ENCODE assay signal across 14 cellular contexts in the genomic region with DNA sequence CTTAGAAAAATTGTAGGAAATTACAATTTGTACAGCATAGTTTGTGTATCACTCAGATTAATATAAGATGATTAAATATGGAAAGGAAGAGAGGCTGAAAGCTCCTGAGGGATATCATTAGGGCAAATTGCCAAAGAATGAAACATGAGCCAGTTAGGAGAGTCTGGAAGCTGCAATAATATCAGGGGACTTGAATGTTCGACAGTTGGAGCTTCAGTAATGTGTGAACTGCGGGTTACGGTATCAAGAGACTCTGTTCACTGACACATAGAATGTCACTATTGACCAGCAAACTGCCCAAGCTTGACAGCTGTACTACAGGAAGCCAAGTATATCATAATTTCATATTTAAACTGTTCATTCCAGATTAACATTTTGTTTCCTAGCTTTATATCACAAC.
DNase-seq lines count a peak whose midpoint lies in the region; ATAC-seq and TF ChIP-seq lines count a peak whose summit lies in the region.
"Had no signal": no experiment of that assay in that cellular context is flagged by ENCODE, and none has a peak within 500 bp of the region (broad histone marks: within the 10 kb centered on the region; RNA-seq: fewer than 3 reads in every experiment).

No MANE protein-coding gene starts in this region.

- H3K4me2 ChIP-seq in neural progenitor cell, result no peak overlapping the region

- DNase-seq in AG10803 (ENCODE audit: low read depth) (peak; percentile 3), NCI-H1105 treated with DMSO at 0.1 percent for 48 hours (lab: John Stamatoyannopoulos, UW) (peak; percentile 94), NCI-H82 (lab: John Stamatoyannopoulos, UW) (peak; percentile 85), fibroblast of the aortic adventitia (ENCODE audit: low read depth) (peak; percentile 48), T-helper 17 cell (no peak), neural progenitor cell (ENCODE audit: low spot score) (no peak), Peyer's patch (no peak)
- no peak for DNase-seq in activated naive CD4-positive, alpha-beta T cell treated with Interleukin-2 at 50 U/mL for 16 hours
- DNase-seq: activated CD4-positive, alpha-beta T cell treated with anti-CD3 and anti-CD28 coated beads for 48 hours; activated T-cell treated with anti-CD3 and anti-CD28 coated beads, Interleukin-2, amount 50 U/mL, for 48 hours; dorsolateral prefrontal cortex; stimulated activated CD8-positive, alpha-beta memory T cell treated with anti-CD3 and anti-CD28 coated beads, Interleukin-4, amount 100 ng/mL, for 48 hours had no signal

- H3K4me1 Mint-ChIP-seq in T-helper 17 cell, result peaks cover 6% of the 10 kb centered on the region
- peaks cover 6% of the 10 kb centered on the region for H3K4me1 Mint-ChIP-seq in neural progenitor cell

- H3K4me1 ChIP-seq in neural progenitor cell (peaks cover 19% of the 10 kb centered on the region), Peyer's patch (no peaks in the 10 kb centered on the region)

- no peak overlapping the region for H3K4me3 ChIP-seq in AG10803 (ENCODE audit: low read length)
- no peak overlapping the region for H3K4me3 ChIP-seq in fibroblast of the aortic adventitia (ENCODE audit: low read depth, low read length)
- no peak overlapping the region for H3K4me3 ChIP-seq in neural progenitor cell
- H3K4me3 ChIP-seq in Peyer's patch, result no peak overlapping the region
- H3K4me3 ChIP-seq: dorsolateral prefrontal cortex had no signal

- no peak overlapping the region for H3K27ac ChIP-seq in neural progenitor cell
- H3K27ac ChIP-seq in Peyer's patch, result no peak overlapping the region
- H3K27ac ChIP-seq: dorsolateral prefrontal cortex had no signal

- ATAC-seq in T-helper 17 cell, result no peak
- ATAC-seq: Panc1 had no signal

- H3K36me3 Mint-ChIP-seq in T-helper 17 cell (ENCODE audit: low read depth) (no peaks in the 10 kb centered on the region), neural progenitor cell (no peaks in the 10 kb centered on the region)
- H3K36me3 Mint-ChIP-seq: type B pancreatic cell had no signal

- no peak for TF ChIP-seq POLR2A in Peyer's patch (IDR thresholded peaks at IDR 0.05)

- no peak for TF ChIP-seq CTCF in AG10803 (conservative IDR thresholded peaks at IDR 0.05; ENCODE audit: low read length)
- no peak for TF ChIP-seq CTCF in fibroblast of the aortic adventitia (IDR thresholded peaks at IDR 0.05; ENCODE audit: insufficient read depth, low read length)
- TF ChIP-seq CTCF in neural progenitor cell (IDR thresholded peaks at IDR 0.05), result no peak
- TF ChIP-seq CTCF in Peyer's patch (IDR thresholded peaks at IDR 0.05), result no peak

- peaks cover 5% of the 10 kb centered on the region for H3F3A ChIP-seq in neural progenitor cell (ENCODE audit: low read depth)

- no peaks in the 10 kb centered on the region for H3K9me3 Mint-ChIP-seq in neural progenitor cell
- H3K9me3 Mint-ChIP-seq: type B pancreatic cell had no signal

- H3K27me3 Mint-ChIP-seq in T-helper 17 cell (no peaks in the 10 kb centered on the region), neural progenitor cell (ENCODE audit: insufficient read depth, low read depth) (peaks cover 2% of the 10 kb centered on the region)
- H3K27me3 Mint-ChIP-seq: type B pancreatic cell had no signal

- H3K27me3 ChIP-seq in neural progenitor cell (no peaks in the 10 kb centered on the region), Peyer's patch (no peaks in the 10 kb centered on the region)
- H3K27me3 ChIP-seq: dorsolateral prefrontal cortex had no signal

- H3K36me3 ChIP-seq in neural progenitor cell (no peaks in the 10 kb centered on the region), Peyer's patch (peaks cover 0 to 13% (median 0%) of the 10 kb centered on the region in 3 donors)

- H3K27ac Mint-ChIP-seq in T-helper 17 cell, result no peak overlapping the region
- H3K27ac Mint-ChIP-seq in neural progenitor cell, result no peak overlapping the region
- H3K27ac Mint-ChIP-seq: type B pancreatic cell had no signal

- no peak overlapping the region for H2AFZ ChIP-seq in neural progenitor cell (replicated peaks)

- H3K9ac ChIP-seq in neural progenitor cell, result no peak overlapping the region

- H3K9me3 ChIP-seq in T-helper 17 cell (ENCODE audit: control insufficient read depth, low read length, poor library complexity, severe bottlenecking) (no peaks in the 10 kb centered on the region), neural progenitor cell (ENCODE audit: low read depth) (no peaks in the 10 kb centered on the region), Peyer's patch (no peaks in the 10 kb centered on the region)

- no peaks in the 10 kb centered on the region for H3K79me2 ChIP-seq in neural progenitor cell (ENCODE audit: low read depth)

- no peaks in the 10 kb centered on the region for H4K20me1 ChIP-seq in neural progenitor cell (ENCODE audit: low read depth)

- H3K4me3 Mint-ChIP-seq in T-helper 17 cell (no peak overlapping the region), neural progenitor cell (no peak overlapping the region)
- H3K4me3 Mint-ChIP-seq: type B pancreatic cell had no signal

Comparison
In these comparisons a context has a peak if more than half of its experiments do, and no peak if none do; other contexts are left out.
1. DNase-seq: peak in AG10803 (single experiment), NCI-H1105 treated with DMSO at 0.1 percent for 48 hours (single experiment), NCI-H82 (single experiment) and fibroblast of the aortic adventitia (single experiment); none in activated naive CD4-positive, alpha-beta T cell treated with Interleukin-2 at 50 U/mL for 16 hours (single experiment), T-helper 17 cell (0 of 3), neural progenitor cell (single experiment) and Peyer's patch (0 of 3).